8 cellular contexts compared by ENCODE assay signal in genomic region chr17:43943769-43944418, GRCh38. TPM values are rescaled to one million over a fixed set of nuclear protein-coding genes. Genes with fewer than 3 reads are reported as not detected.
A peak's percentile ranks its signal among the peaks of the same experiment; 100 is the strongest.
DNase-seq lines count a peak whose midpoint lies in the region; ATAC-seq and TF ChIP-seq lines count a peak whose summit lies in the region.

No MANE protein-coding gene starts in this region.

- no peaks in the 10 kb centered on the region for H3K9me3 ChIP-seq in right atrium auricular region

- H3K4me1 ChIP-seq in right atrium auricular region = no peaks in the 10 kb centered on the region

- peak; percentile 87 to 93 for TF ChIP-seq CTCF in right atrium auricular region (IDR thresholded peaks at IDR 0.05)

- no peaks in the 10 kb centered on the region for H3K27me3 ChIP-seq in right atrium auricular region

- H3K4me3 ChIP-seq in right atrium auricular region = no peak overlapping the region

- DNase-seq in A172 (ENCODE audit: low spot score) (peak; percentile 72), NCI-H187 (lab: John Stamatoyannopoulos, UW) (peak; percentile 41 to 62), T-helper 9 cell (peak; percentile 80), amniotic stem cell (lab: John Stamatoyannopoulos, UW) (peak; percentile 54), right atrium auricular region (ENCODE audit: low spot score) (peak; percentile 86), sciatic nerve (ENCODE audit: low spot score) (peak; percentile 92)

- H3K36me3 ChIP-seq in right atrium auricular region = no peaks in the 10 kb centered on the region

- intact Hi-C loops in sciatic nerve (cut with DNase I) = loop anchor here (5.0 kb wide), 1 partner anchor 48 kb away; no protein-coding TSS in a partner anchor

- ATAC-seq in GM18498 (IDR thresholded peaks at IDR 0.05; ENCODE audit: unreplicated experiment) (peak; percentile 54), sciatic nerve (peak; percentile 90), HG02973 (IDR thresholded peaks at IDR 0.05; ENCODE audit: unreplicated experiment) (no peak)

- no peak overlapping the region for H3K27ac ChIP-seq in right atrium auricular region

RNA-seq across cellular contexts. Expression of gene PPY, which starts 1.6 kb away (rescaled TPM):
- not detected in 2 replicates for total RNA-seq in A172 (2014; rRNA removed; shearing (Covaris generic))
- total RNA-seq in right atrium auricular region (not detected), sciatic nerve (not detected)

RNA-seq across cellular contexts. Expression of gene PYY, which starts 9.8 kb away (rescaled TPM):
- not detected in 2 replicates for total RNA-seq in A172 (2014; rRNA removed; shearing (Covaris generic))
- total RNA-seq in right atrium auricular region = not detected
- total RNA-seq in sciatic nerve = not detected

RNA-seq across cellular contexts. Expression of gene MPP2, which starts 36.6 kb away (rescaled TPM):
- 4.8 TPM in 2 replicates for total RNA-seq in A172 (2014; rRNA removed; shearing (Covaris generic))
- total RNA-seq in right atrium auricular region (10 to 100 TPM; 11.9 to 15.6 TPM), sciatic nerve (4.6 TPM)
